In the genomic region with DNA sequence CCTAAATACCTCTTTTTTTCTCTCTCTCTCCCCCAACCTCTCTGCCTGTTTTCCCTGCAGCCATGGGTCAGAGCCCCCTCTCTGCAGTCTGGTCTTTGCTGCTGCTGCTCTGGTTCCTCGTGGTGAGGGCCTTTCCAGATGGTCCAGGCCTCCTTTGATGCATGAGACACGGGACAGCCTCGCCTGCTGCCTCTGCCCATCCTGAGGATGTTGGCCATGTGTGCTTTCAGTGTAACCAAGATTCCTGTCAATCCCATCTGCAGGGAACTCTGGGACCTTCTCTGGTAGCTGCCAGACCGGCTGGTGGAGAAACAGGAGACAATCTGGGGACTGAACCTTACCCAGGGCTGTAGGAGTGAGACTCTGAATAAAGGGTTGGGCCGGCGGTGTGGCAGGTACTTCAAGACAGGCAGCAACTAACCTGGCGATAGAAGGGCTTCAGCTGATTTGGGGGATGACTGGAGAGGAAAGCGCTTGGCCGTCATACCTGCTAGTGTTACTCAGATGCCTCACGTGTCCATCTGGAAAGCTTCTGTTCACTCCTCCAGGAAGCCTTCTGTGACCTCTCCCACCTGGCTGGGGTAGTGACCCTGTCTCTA, we compare ENCODE assay signal across 16 cellular contexts. TPM values are rescaled to one million over a fixed set of nuclear protein-coding genes. Genes with fewer than 3 reads are reported as not detected.
A peak's percentile ranks its signal among the peaks of the same experiment; 100 is the strongest.
DNase-seq lines count a peak whose midpoint lies in the region; ATAC-seq lines count a peak whose summit lies in the region.
"Had no signal": no experiment of that assay in that cellular context is flagged by ENCODE, and none has a peak within 500 bp of the region (broad histone marks: within the 10 kb centered on the region; RNA-seq: fewer than 3 reads in every experiment).

No MANE protein-coding gene starts in this region.

- ATAC-seq in stimulated activated naive CD8-positive, alpha-beta T cell treated with anti-CD3 and anti-CD28 coated beads, Interleukin-15, amount 100 ng/mL, for 72 hours: no peak
- no peak for ATAC-seq in stimulated activated naive CD8-positive, alpha-beta T cell treated with anti-CD3 and anti-CD28 coated beads, Interleukin-15, Interleukin-2, amounts not matched to agents 100 U/mL and 50 U/mL, for 24 hours
- no peak for ATAC-seq in activated naive CD8-positive, alpha-beta T cell treated with anti-CD3 and anti-CD28 coated beads, Interleukin-2, amount 50 U/mL, for 24 hours
- ATAC-seq in HG03342 (IDR thresholded peaks at IDR 0.05; ENCODE audit: unreplicated experiment) (no peak), HG03432 (IDR thresholded peaks at IDR 0.05; ENCODE audit: unreplicated experiment) (no peak)
- ATAC-seq: HepG2 had no signal

- no peaks in the 10 kb centered on the region for H3K4me1 Mint-ChIP-seq in stimulated activated naive CD8-positive, alpha-beta T cell treated with anti-CD3 and anti-CD28 coated beads, Interleukin-15, amount 100 ng/mL, for 72 hours
- H3K4me1 Mint-ChIP-seq in activated naive CD8-positive, alpha-beta T cell treated with anti-CD3 and anti-CD28 coated beads, Interleukin-2, amount 50 U/mL, for 24 hours: no peaks in the 10 kb centered on the region
- H3K4me1 Mint-ChIP-seq: CD8-positive, alpha-beta memory T cell; H9 had no signal

- no peaks in the 10 kb centered on the region for H3K9me3 Mint-ChIP-seq in stimulated activated naive CD8-positive, alpha-beta T cell treated with anti-CD3 and anti-CD28 coated beads, Interleukin-15, amount 100 ng/mL, for 72 hours
- no peaks in the 10 kb centered on the region for H3K9me3 Mint-ChIP-seq in activated naive CD8-positive, alpha-beta T cell treated with anti-CD3 and anti-CD28 coated beads, Interleukin-2, amount 50 U/mL, for 24 hours
- H3K9me3 Mint-ChIP-seq: CD8-positive, alpha-beta memory T cell; H9 had no signal

- H3K27me3 Mint-ChIP-seq in stimulated activated naive CD8-positive, alpha-beta T cell treated with anti-CD3 and anti-CD28 coated beads, Interleukin-15, amount 100 ng/mL, for 72 hours: no peaks in the 10 kb centered on the region
- no peaks in the 10 kb centered on the region for H3K27me3 Mint-ChIP-seq in activated naive CD8-positive, alpha-beta T cell treated with anti-CD3 and anti-CD28 coated beads, Interleukin-2, amount 50 U/mL, for 24 hours
- H3K27me3 Mint-ChIP-seq: CD8-positive, alpha-beta memory T cell had no signal

- H3K36me3 Mint-ChIP-seq in activated naive CD8-positive, alpha-beta T cell treated with anti-CD3 and anti-CD28 coated beads, Interleukin-2, amount 50 U/mL, for 24 hours (ENCODE audit: low read depth): peaks cover 15% of the 10 kb centered on the region

- H3K27ac Mint-ChIP-seq in stimulated activated naive CD8-positive, alpha-beta T cell treated with anti-CD3 and anti-CD28 coated beads, Interleukin-15, amount 100 ng/mL, for 72 hours: peak overlapping the region; percentile 12 to 55
- H3K27ac Mint-ChIP-seq in activated naive CD8-positive, alpha-beta T cell treated with anti-CD3 and anti-CD28 coated beads, Interleukin-2, amount 50 U/mL, for 24 hours: peak overlapping the region; percentile 49

- H3K4me3 Mint-ChIP-seq in stimulated activated naive CD8-positive, alpha-beta T cell treated with anti-CD3 and anti-CD28 coated beads, Interleukin-15, amount 100 ng/mL, for 72 hours: no peak overlapping the region
- H3K4me3 Mint-ChIP-seq in activated naive CD8-positive, alpha-beta T cell treated with anti-CD3 and anti-CD28 coated beads, Interleukin-2, amount 50 U/mL, for 24 hours: no peak overlapping the region
- H3K4me3 Mint-ChIP-seq: CD14-positive monocyte; CD8-positive, alpha-beta memory T cell; H9 had no signal

- no peak for DNase-seq in stimulated activated naive CD8-positive, alpha-beta T cell treated with anti-CD3 and anti-CD28 coated beads, Interleukin-15, amount 100 ng/mL, for 72 hours
- DNase-seq in stimulated activated naive CD8-positive, alpha-beta T cell treated with anti-CD3 and anti-CD28 coated beads, Interleukin-15, Interleukin-2, amounts not matched to agents 100 U/mL and 50 U/mL, for 24 hours: no peak
- no peak for DNase-seq in activated naive CD8-positive, alpha-beta T cell treated with anti-CD3 and anti-CD28 coated beads, Interleukin-2, amount 50 U/mL, for 24 hours
- DNase-seq in mesenteric fat pad (ENCODE audit: low spot score) (peak; percentile 62), ecto neural progenitor cell (ENCODE audit: low spot score) (no peak)
- DNase-seq: Caco-2; CD8-positive, alpha-beta memory T cell; DMS53; GF-D8; GOT3; H9 had no signal

RNA-seq across cellular contexts. Expression of a gene that starts 7.1 kb away (rescaled TPM):
- total RNA-seq in mesenteric fat pad: 1.3 TPM

RNA-seq across cellular contexts. Expression of a gene that starts 19.2 kb away (rescaled TPM):
- not detected for total RNA-seq in mesenteric fat pad
- total RNA-seq: A673; Caco-2; CD8-positive, alpha-beta memory T cell; H9; HepG2 had no signal

RNA-seq across cellular contexts. Expression of a gene that starts 22.3 kb away (rescaled TPM):
- total RNA-seq in mesenteric fat pad: not detected
- total RNA-seq: A673; CD8-positive, alpha-beta memory T cell had no signal
